Comparison of ENCODE assay signal across 21 cellular contexts in the genomic region with DNA sequence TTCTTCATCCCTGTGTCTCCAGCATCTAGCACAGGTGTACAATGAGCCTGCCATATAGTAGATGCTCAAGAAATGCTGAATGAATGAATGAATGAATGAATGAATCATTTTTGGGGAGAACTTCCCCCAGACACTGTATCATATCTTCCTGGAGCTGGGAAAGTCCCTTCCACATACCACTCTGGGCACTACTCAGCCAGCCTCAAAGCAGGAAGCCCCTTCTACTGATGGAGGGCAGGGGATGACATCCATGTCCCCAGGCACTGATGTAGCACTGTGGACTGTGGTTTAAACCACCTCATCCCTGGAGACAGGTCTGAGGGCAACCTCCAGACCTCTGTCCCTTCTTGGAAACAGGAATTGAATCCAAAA. TPM values are rescaled to one million over a fixed set of nuclear protein-coding genes. Genes with fewer than 3 reads are reported as not detected.
DNase-seq lines count a peak whose midpoint lies in the region; ATAC-seq, FAIRE-seq and TF ChIP-seq lines count a peak whose summit lies in the region.
"Had no signal": no experiment of that assay in that cellular context is flagged by ENCODE, and none has a peak within 500 bp of the region (broad histone marks: within the 10 kb centered on the region; RNA-seq: fewer than 3 reads in every experiment).

No MANE protein-coding gene starts in this region.

- peaks cover 3 to 5% of the 10 kb centered on the region in 2 donors for H3K27me3 Mint-ChIP-seq in CD8-positive, alpha-beta memory T cell
- H3K27me3 Mint-ChIP-seq in HFFc6 (ENCODE audit: insufficient read depth) = no peaks in the 10 kb centered on the region; the same call in 1 of the 2 replicates
- peaks cover 6% of the 10 kb centered on the region for H3K27me3 Mint-ChIP-seq in activated CD8-positive, alpha-beta T cell treated with anti-CD3 and anti-CD28 coated beads for 36 hours

- no peak overlapping the region for H3K27ac ChIP-seq in CD8-positive, alpha-beta memory T cell (ENCODE audit: low read depth, low read length)
- H3K27ac ChIP-seq in lower lobe of right lung = peak overlapping the region; percentile 81
- H3K27ac ChIP-seq in transverse colon = no peak overlapping the region
- H3K27ac ChIP-seq: C4-2B, cardiac muscle cell had no signal

- no peak for DNase-seq in CD8-positive, alpha-beta memory T cell
- DNase-seq in HFFc6 (no peak), lower lobe of right lung (no peak), frontal cortex (ENCODE audit: low spot score in 2 of 2) (no peak), erythroblast (lab: John Stamatoyannopoulos, UW) (no peak), transverse colon (no peak)
- peak; percentile 31 for DNase-seq in activated CD8-positive, alpha-beta T cell treated with anti-CD3 and anti-CD28 coated beads for 36 hours
- DNase-seq: GM23248; heart right ventricle; Karpas-422; left cardiac atrium; naive thymus-derived CD8-positive, alpha-beta T cell; NCI-H2107; NK-92 treated with Interleukin-12 subunit alpha and Interleukin-12 subunit beta, amount 100 ng/mL, for 24 hours; stimulated activated CD4-positive, alpha-beta T cell treated with anti-CD3 and anti-CD28 coated beads, Interleukin-4, amount 100 ng/mL, for 4 hours; stomach had no signal

- no peaks in the 10 kb centered on the region for H3K36me3 Mint-ChIP-seq in CD8-positive, alpha-beta memory T cell
- H3K36me3 Mint-ChIP-seq in HFFc6 (ENCODE audit: low read depth) = peaks cover 9% of the 10 kb centered on the region
- H3K36me3 Mint-ChIP-seq in activated CD8-positive, alpha-beta T cell treated with anti-CD3 and anti-CD28 coated beads for 36 hours (ENCODE audit: low read depth) = peaks cover 12% of the 10 kb centered on the region

- no peak for TF ChIP-seq EP300 in transverse colon (IDR thresholded peaks at IDR 0.05; ENCODE audit: low read depth)

- POLR2A ChIA-PET in CD8-positive, alpha-beta memory T cell (lab: Charles Lee) = no interaction called here
- POLR2A ChIA-PET in activated CD8-positive, alpha-beta T cell treated with anti-CD3 and anti-CD28 coated beads for 36 hours (lab: Charles Lee) = interaction anchor here (1.8 kb wide), 1 partner anchor 15 kb away, joined by 4 read pairs; no protein-coding TSS in a partner anchor

- no peak overlapping the region for H3K4me3 ChIP-seq in CD8-positive, alpha-beta memory T cell (ENCODE audit: low read length)
- H3K4me3 ChIP-seq in lower lobe of right lung (no peak overlapping the region), transverse colon (no peak overlapping the region)
- H3K4me3 ChIP-seq: cardiac muscle cell, GM23248, heart right ventricle, stomach had no signal

- no peaks in the 10 kb centered on the region for H3K36me3 ChIP-seq in CD8-positive, alpha-beta memory T cell (ENCODE audit: insufficient read depth, low read length)
- no peaks in the 10 kb centered on the region for H3K36me3 ChIP-seq in lower lobe of right lung
- H3K36me3 ChIP-seq in transverse colon = no peaks in the 10 kb centered on the region
- H3K36me3 ChIP-seq: cardiac muscle cell, heart right ventricle, stomach had no signal

- in situ Hi-C loops in transverse colon (cut with MboI; ENCODE audit: low pct_ligation_motif_present in 1 of 4, low pct_unique_long_range_greater_than_20kb in 1 of 4, low sequenced_read_pairs in 3 of 4) = no loop called here

- CTCF ChIA-PET in CD8-positive, alpha-beta memory T cell (lab: Charles Lee) = interaction anchor here (0.9 to 5.5 kb wide), 4 partner anchors 11 to 37 kb away, joined by 3 to 20 read pairs (median 4); no protein-coding TSS in a partner anchor
- CTCF ChIA-PET in activated CD8-positive, alpha-beta T cell treated with anti-CD3 and anti-CD28 coated beads for 36 hours (lab: Charles Lee) = interaction anchor here (1.0 to 5.7 kb wide), 5 partner anchors 13 to 37 kb away, joined by 3 to 55 read pairs (median 7); no protein-coding TSS in a partner anchor

- no peak for TF ChIP-seq CTCF in HFFc6 (IDR thresholded peaks at IDR 0.05)
- no peak for TF ChIP-seq CTCF in activated CD8-positive, alpha-beta T cell treated with anti-CD3 and anti-CD28 coated beads for 36 hours (IDR thresholded peaks at IDR 0.05)
- TF ChIP-seq CTCF in lower lobe of right lung (IDR thresholded peaks at IDR 0.05) = no peak
- TF ChIP-seq CTCF in transverse colon (IDR thresholded peaks at IDR 0.05) = no peak

- TF ChIP-seq POLR2A in erythroblast (IDR thresholded peaks at IDR 0.05; ENCODE audit: low read length) (no peak), transverse colon (IDR thresholded peaks at IDR 0.05) (no peak)

- intact Hi-C loops in activated CD8-positive, alpha-beta T cell treated with anti-CD3 and anti-CD28 coated beads for 36 hours (cut with micrococcal nuclease) = no loop called here
- intact Hi-C loops in lower lobe of right lung (cut with DNase I) = no loop called here
- intact Hi-C loops in transverse colon (cut with DNase I; ENCODE audit: low total_unique reads) = no loop called here

- peaks cover 7 to 13% (median 9%) of the 10 kb centered on the region in 3 donors for H3K4me1 Mint-ChIP-seq in CD8-positive, alpha-beta memory T cell
- peaks cover 29% of the 10 kb centered on the region for H3K4me1 Mint-ChIP-seq in HFFc6 (ENCODE audit: low read depth)
- H3K4me1 Mint-ChIP-seq in activated CD8-positive, alpha-beta T cell treated with anti-CD3 and anti-CD28 coated beads for 36 hours (ENCODE audit: low read depth) = peaks cover 28% of the 10 kb centered on the region

- H3K4me3 Mint-ChIP-seq in CD8-positive, alpha-beta memory T cell = no peak overlapping the region
- H3K4me3 Mint-ChIP-seq in HFFc6 = no peak overlapping the region
- H3K4me3 Mint-ChIP-seq in activated CD8-positive, alpha-beta T cell treated with anti-CD3 and anti-CD28 coated beads for 36 hours = no peak overlapping the region
- H3K4me3 Mint-ChIP-seq: naive thymus-derived CD8-positive, alpha-beta T cell had no signal

- ATAC-seq in activated CD8-positive, alpha-beta T cell treated with anti-CD3 and anti-CD28 coated beads for 36 hours = peak; percentile 56
- no peak for ATAC-seq in lower lobe of right lung
- ATAC-seq: heart right ventricle; left cardiac atrium; naive thymus-derived CD8-positive, alpha-beta T cell; sciatic nerve had no signal

- peaks cover 0 to 2% (median 0%) of the 10 kb centered on the region in 5 donors for H3K9me3 Mint-ChIP-seq in CD8-positive, alpha-beta memory T cell
- peaks cover 7% of the 10 kb centered on the region; the same call in 1 of the 2 replicates for H3K9me3 Mint-ChIP-seq in HFFc6
- H3K9me3 Mint-ChIP-seq in activated CD8-positive, alpha-beta T cell treated with anti-CD3 and anti-CD28 coated beads for 36 hours = peaks cover 6% of the 10 kb centered on the region

- no peak for FAIRE-seq in frontal cortex (lab: Jason Lieb, UNC)
- FAIRE-seq: endometrium, G401.6 had no signal

- H3K9me3 ChIP-seq in CD8-positive, alpha-beta memory T cell (ENCODE audit: low read length) = no peaks in the 10 kb centered on the region
- H3K9me3 ChIP-seq in lower lobe of right lung (no peaks in the 10 kb centered on the region), transverse colon (no peaks in the 10 kb centered on the region)
- H3K9me3 ChIP-seq: stomach had no signal

- H3K27ac Mint-ChIP-seq in CD8-positive, alpha-beta memory T cell = peak overlapping the region in 6 of 8 donors; percentile 31 to 81 (median 45)
- peak overlapping the region; percentile 99 for H3K27ac Mint-ChIP-seq in HFFc6
- H3K27ac Mint-ChIP-seq in activated CD8-positive, alpha-beta T cell treated with anti-CD3 and anti-CD28 coated beads for 36 hours = peak overlapping the region; percentile 8

- no peaks in the 10 kb centered on the region for H3K4me1 ChIP-seq in CD8-positive, alpha-beta memory T cell (ENCODE audit: insufficient read depth, low read length)
- peaks cover 49% of the 10 kb centered on the region for H3K4me1 ChIP-seq in lower lobe of right lung
- peaks cover 0 to 12% (median 1%) of the 10 kb centered on the region in 4 donors for H3K4me1 ChIP-seq in transverse colon

- H3K27me3 ChIP-seq in CD8-positive, alpha-beta memory T cell (ENCODE audit: insufficient read depth, low read length, poor library complexity, severe bottlenecking) = no peaks in the 10 kb centered on the region
- H3K27me3 ChIP-seq in lower lobe of right lung (ENCODE audit: low read depth) (no peaks in the 10 kb centered on the region), transverse colon (peaks cover 3% of the 10 kb centered on the region)
- H3K27me3 ChIP-seq: cardiac muscle cell had no signal

RNA-seq across cellular contexts. Expression of gene GNA15, which starts 4.8 kb away (rescaled TPM):
- 1 to 10 TPM; 2.6 to 3.9 TPM for total RNA-seq in CD8-positive, alpha-beta memory T cell
- 0.59 TPM for polyA plus RNA-seq in CD8-positive, alpha-beta memory T cell
- not detected for total RNA-seq in HFFc6 (2021; fragmentation: NEBNext Ultra II Directional; extraction: Animal tissue kit (Norgen Biotek cat#: 25700))
- 10 to 100 TPM; 44.1 to 45.5 TPM for total RNA-seq in activated CD8-positive, alpha-beta T cell treated with anti-CD3 and anti-CD28 coated beads for 36 hours
- total RNA-seq in lower lobe of right lung (24.2 TPM), frontal cortex (0.82 TPM), transverse colon (1 to 10 TPM in 2 of 4 donors, not detected in 2; 1.9 to 2.2 TPM)
- total RNA-seq: GM23248 had no signal
- polyA plus RNA-seq: cardiac muscle cell, GM23248 had no signal

RNA-seq across cellular contexts. Expression of gene S1PR4, which starts 37.9 kb away (rescaled TPM):
- 10 to 100 TPM; 64.3 to 68.9 TPM for total RNA-seq in CD8-positive, alpha-beta memory T cell
- 494 TPM for polyA plus RNA-seq in CD8-positive, alpha-beta memory T cell
- not detected for total RNA-seq in HFFc6 (2021; fragmentation: NEBNext Ultra II Directional; extraction: Animal tissue kit (Norgen Biotek cat#: 25700))
- total RNA-seq in activated CD8-positive, alpha-beta T cell treated with anti-CD3 and anti-CD28 coated beads for 36 hours = 10 to 100 TPM; 48.5 to 51.9 TPM
- total RNA-seq in lower lobe of right lung = 35.7 TPM
- total RNA-seq in frontal cortex = 0.41 TPM
- total RNA-seq in transverse colon = 10 to 100 TPM in 1 of 4 donors, 1 to 10 TPM in 1, under 1 TPM in 1, not detected in 1; 0.68 to 14.6 (median 6.0) TPM
- total RNA-seq: cardiac muscle cell, GM23248 had no signal
- polyA plus RNA-seq: cardiac muscle cell, GM23248 had no signal

RNA-seq across cellular contexts. Expression of gene NCLN, which starts 45.1 kb away (rescaled TPM):
- 10 to 100 TPM; 94.7 to 96.0 TPM for total RNA-seq in CD8-positive, alpha-beta memory T cell
- polyA plus RNA-seq in CD8-positive, alpha-beta memory T cell = 47.4 TPM
- total RNA-seq in HFFc6 (2021; fragmentation: NEBNext Ultra II Directional; extraction: Animal tissue kit (Norgen Biotek cat#: 25700)) = 100 to 1,000 TPM in 4 of 6 experiments, 10 to 100 TPM in 2; 98.1 to 130 (median 106) TPM
- 10 to 100 TPM; 55.9 to 56.8 TPM for total RNA-seq in activated CD8-positive, alpha-beta T cell treated with anti-CD3 and anti-CD28 coated beads for 36 hours
- total RNA-seq in lower lobe of right lung (68.8 TPM), frontal cortex (13.9 TPM), transverse colon (100 to 1,000 TPM in 2 of 4 donors, 10 to 100 TPM in 2; 65.4 to 142 (median 102) TPM)

RNA-seq across cellular contexts. Expression of gene GNA11, which starts 46.5 kb away (rescaled TPM):
- 1 to 10 TPM; 5.8 TPM for total RNA-seq in CD8-positive, alpha-beta memory T cell
- 0.10 TPM for polyA plus RNA-seq in CD8-positive, alpha-beta memory T cell
- 10 to 100 TPM; 72.0 to 86.0 (median 77.6) TPM for total RNA-seq in HFFc6 (2021; fragmentation: NEBNext Ultra II Directional; extraction: Animal tissue kit (Norgen Biotek cat#: 25700))
- 1 to 10 TPM; 5.2 to 5.4 TPM for total RNA-seq in activated CD8-positive, alpha-beta T cell treated with anti-CD3 and anti-CD28 coated beads for 36 hours
- total RNA-seq in lower lobe of right lung = 60.6 TPM
- 48.1 TPM for total RNA-seq in frontal cortex
- 100 to 1,000 TPM; 160 to 467 (median 242) TPM for total RNA-seq in transverse colon

Comparison
In these comparisons a context has a peak if more than half of its experiments do, and no peak if none do; other contexts are left out.
1. H3K27ac Mint-ChIP-seq: peak in every context shown above with its lines; median percentile 99 in HFFc6; 45 in CD8-positive, alpha-beta memory T cell; 8 in activated CD8-positive, alpha-beta T cell treated with anti-CD3 and anti-CD28 coated beads for 36 hours.